9 cellular contexts compared by ENCODE assay signal in the genomic region with DNA sequence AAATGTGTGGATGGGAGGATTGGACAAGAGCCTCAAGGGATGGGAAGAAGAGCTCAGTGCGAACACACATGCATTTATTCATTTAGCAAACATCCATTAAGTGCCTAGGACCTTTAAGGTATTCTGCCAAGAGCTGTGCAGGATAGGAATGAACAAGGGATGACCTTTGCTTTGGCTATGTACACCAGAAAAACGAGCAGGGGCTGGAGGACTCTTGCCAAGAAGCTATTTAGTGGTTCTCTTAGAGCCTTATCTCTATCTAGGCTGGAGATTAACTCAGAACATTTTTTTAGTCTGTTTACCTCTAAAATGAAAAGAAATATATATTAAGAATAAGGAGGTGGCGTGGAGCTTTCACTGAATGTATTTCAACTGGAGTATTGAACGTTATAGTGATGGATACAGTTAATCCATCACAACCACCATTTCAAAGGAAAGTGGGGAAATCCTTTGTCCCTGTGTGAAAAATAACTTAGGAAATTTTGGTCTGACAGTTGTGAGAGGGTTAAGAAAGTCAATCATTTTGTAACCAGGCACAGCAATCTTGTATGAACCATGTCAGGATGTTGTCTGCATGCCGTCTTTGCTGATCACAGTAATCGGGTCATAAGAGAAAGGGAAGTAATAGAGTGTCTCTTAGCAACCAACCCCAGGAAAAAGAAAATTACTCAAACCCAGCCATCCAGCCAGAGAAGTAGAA.
DNase-seq lines count a peak whose midpoint lies in the region; ATAC-seq lines count a peak whose summit lies in the region.
"Had no signal": no experiment of that assay in that cellular context is flagged by ENCODE, and none has a peak within 500 bp of the region (broad histone marks: within the 10 kb centered on the region; RNA-seq: fewer than 3 reads in every experiment).

No MANE protein-coding gene starts in this region.

- peak; percentile 60 for DNase-seq in MV-4-11 (lab: John Stamatoyannopoulos, UW)
- no peak for DNase-seq in central memory CD8-positive, alpha-beta T cell (ENCODE audit: low spot score in 2 of 2)
- DNase-seq in naive thymus-derived CD4-positive, alpha-beta T cell, result peak in 4 of 9 donors; percentile 4 to 32 (median 15)
- DNase-seq in DMS53 (lab: John Stamatoyannopoulos, UW), result no peak
- no peak for DNase-seq in HK-2 (ENCODE audit: unreplicated experiment)
- no peak for DNase-seq in SHP77 (lab: John Stamatoyannopoulos, UW)
- DNase-seq: NCI-H345 had no signal

- POLR2A ChIA-PET in naive thymus-derived CD4-positive, alpha-beta T cell (lab: Charles Lee), result interaction anchor here (0.6 kb wide), 1 partner anchor 1149 kb away, joined by 4 read pairs; no protein-coding TSS in a partner anchor

- H3K4me3 Mint-ChIP-seq in central memory CD8-positive, alpha-beta T cell, result peak overlapping the region; percentile 41
- H3K4me3 Mint-ChIP-seq in naive thymus-derived CD4-positive, alpha-beta T cell, result peak overlapping the region in 2 of 10 donors; percentile 58 to 72

- no peaks in the 10 kb centered on the region for H3K27me3 Mint-ChIP-seq in central memory CD8-positive, alpha-beta T cell
- no peaks in the 10 kb centered on the region for H3K27me3 Mint-ChIP-seq in naive thymus-derived CD4-positive, alpha-beta T cell

- H3K9me3 ChIP-seq in BLaER1 treated with 17β-estradiol and CSF1 and Interleukin-3, amounts not matched to agents 10 nM and 100 nM (replicated peaks in 1 of 11), result peaks cover 0 to 13% (median 3%) of the 10 kb centered on the region in 11 experiments; a peak in 16 of 22 replicates
- H3K9me3 ChIP-seq in naive thymus-derived CD4-positive, alpha-beta T cell (ENCODE audit: control insufficient read depth in 2 of 3, low read length in 3 of 3), result no peaks in the 10 kb centered on the region

- peak overlapping the region; percentile 34 to 82 (median 73) for H3K4me2 ChIP-seq in BLaER1 treated with 17β-estradiol and CSF1 and Interleukin-3, amounts not matched to agents 10 nM and 100 nM

- H3K4me1 Mint-ChIP-seq in central memory CD8-positive, alpha-beta T cell, result peaks cover 26% of the 10 kb centered on the region
- H3K4me1 Mint-ChIP-seq in naive thymus-derived CD4-positive, alpha-beta T cell, result peaks cover 20 to 37% (median 31%) of the 10 kb centered on the region in 7 donors

- H3K9ac ChIP-seq in BLaER1 treated with 17β-estradiol and CSF1 and Interleukin-3, amounts not matched to agents 10 nM and 100 nM, result peak overlapping the region; percentile 39 to 90 (median 67); a peak in 21 of 22 replicates

- CTCF ChIA-PET in naive thymus-derived CD4-positive, alpha-beta T cell (lab: Charles Lee), result no interaction called here

- no peaks in the 10 kb centered on the region for H3K9me3 Mint-ChIP-seq in central memory CD8-positive, alpha-beta T cell
- H3K9me3 Mint-ChIP-seq in naive thymus-derived CD4-positive, alpha-beta T cell, result peaks cover 0 to 3% (median 0%) of the 10 kb centered on the region in 11 donors

- H3K36me3 Mint-ChIP-seq in central memory CD8-positive, alpha-beta T cell (ENCODE audit: insufficient read depth), result peaks cover 4% of the 10 kb centered on the region
- H3K36me3 Mint-ChIP-seq in naive thymus-derived CD4-positive, alpha-beta T cell, result peaks cover 0 to 31% (median 5%) of the 10 kb centered on the region in 5 donors

- peak overlapping the region; percentile 78 to 98 (median 82) for H3K27ac ChIP-seq in BLaER1 treated with 17β-estradiol and CSF1 and Interleukin-3, amounts not matched to agents 10 nM and 100 nM
- no peak overlapping the region for H3K27ac ChIP-seq in naive thymus-derived CD4-positive, alpha-beta T cell (ENCODE audit: low read depth, low read length)

- no peak for ATAC-seq in central memory CD8-positive, alpha-beta T cell (replicated peaks; ENCODE audit: extremely low read depth, poor library complexity, severe bottlenecking)
- ATAC-seq in naive thymus-derived CD4-positive, alpha-beta T cell, result peak; percentile 75
- no peak for ATAC-seq in HG03175 (IDR thresholded peaks at IDR 0.05; ENCODE audit: unreplicated experiment)

- no peaks in the 10 kb centered on the region for H3K27me3 ChIP-seq in BLaER1 treated with 17β-estradiol and CSF1 and Interleukin-3, amounts not matched to agents 10 nM and 100 nM
- H3K27me3 ChIP-seq in naive thymus-derived CD4-positive, alpha-beta T cell (ENCODE audit: control insufficient read depth in 2 of 2, insufficient read depth in 2 of 2, low read length in 2 of 2), result no peaks in the 10 kb centered on the region

- H4K20me1 ChIP-seq in BLaER1 treated with 17β-estradiol and CSF1 and Interleukin-3, amounts not matched to agents 10 nM and 100 nM, result no peaks in the 10 kb centered on the region

- peaks cover 0 to 13% (median 5%) of the 10 kb centered on the region in 11 experiments; a peak in 5 of 22 replicates for H3K36me3 ChIP-seq in BLaER1 treated with 17β-estradiol and CSF1 and Interleukin-3, amounts not matched to agents 10 nM and 100 nM
- H3K36me3 ChIP-seq in naive thymus-derived CD4-positive, alpha-beta T cell (ENCODE audit: control insufficient read depth in 2 of 3, insufficient read depth in 3 of 3, low read length in 3 of 3), result no peaks in the 10 kb centered on the region

- peak overlapping the region in 5 of 10 experiments; percentile 32 to 45 (median 33); a peak in 6 of 20 replicates for H3K4me3 ChIP-seq in BLaER1 treated with 17β-estradiol and CSF1 and Interleukin-3, amounts not matched to agents 10 nM and 100 nM
- no peak overlapping the region for H3K4me3 ChIP-seq in naive thymus-derived CD4-positive, alpha-beta T cell (ENCODE audit: low read length)

- peak overlapping the region; percentile 96 for H3K27ac Mint-ChIP-seq in central memory CD8-positive, alpha-beta T cell (ENCODE audit: low read depth)
- H3K27ac Mint-ChIP-seq in naive thymus-derived CD4-positive, alpha-beta T cell, result peak overlapping the region in 6 of 9 donors; percentile 60 to 93 (median 78)

- H3K4me1 ChIP-seq in BLaER1 treated with 17β-estradiol and CSF1 and Interleukin-3, amounts not matched to agents 10 nM and 100 nM, result peaks cover 64 to 99% (median 76%) of the 10 kb centered on the region in 10 experiments
- no peaks in the 10 kb centered on the region for H3K4me1 ChIP-seq in naive thymus-derived CD4-positive, alpha-beta T cell (ENCODE audit: control insufficient read depth in 2 of 2, insufficient read depth in 2 of 2, low read length in 2 of 2)

- intact Hi-C loops in naive thymus-derived CD4-positive, alpha-beta T cell (cut with micrococcal nuclease), result loop anchor here in 1 of 2 donors (5.0 kb wide), 1 partner anchor 91 kb away; no protein-coding TSS in a partner anchor
